11 cellular contexts compared by ENCODE assay signal in genomic region chr4:65943076-65943475, GRCh38.
DNase-seq lines count a peak whose midpoint lies in the region; ATAC-seq and TF ChIP-seq lines count a peak whose summit lies in the region.
"Had no signal": no experiment of that assay in that cellular context is flagged by ENCODE, and none has a peak within 500 bp of the region (broad histone marks: within the 10 kb centered on the region; RNA-seq: fewer than 3 reads in every experiment).

No MANE protein-coding gene starts in this region.

- H3K27me3 ChIP-seq in HUES64 (ENCODE audit: insufficient read depth, low read length) (no peaks in the 10 kb centered on the region), WERI-Rb-1 (ENCODE audit: insufficient read depth, low read depth, severe bottlenecking) (no peaks in the 10 kb centered on the region)

- H3K27ac ChIP-seq in HUES64 (ENCODE audit: low read depth, low read length) (peak overlapping the region; percentile 57; the same call in 1 of the 2 replicates), WERI-Rb-1 (no peak overlapping the region)

- H3K9me3 ChIP-seq in HUES64 (ENCODE audit: insufficient read depth, low read depth, low read length) (no peaks in the 10 kb centered on the region), WERI-Rb-1 (ENCODE audit: severe bottlenecking) (no peaks in the 10 kb centered on the region)

- ATAC-seq in HG03520 (IDR thresholded peaks at IDR 0.05; ENCODE audit: unreplicated experiment) (no peak), HG02588 (IDR thresholded peaks at IDR 0.05; ENCODE audit: unreplicated experiment) (no peak)

- H3K4me3 ChIP-seq in HUES64 (ENCODE audit: low read length) (no peak overlapping the region), WERI-Rb-1 (ENCODE audit: low read depth, low read length) (no peak overlapping the region)

- no peak for TF ChIP-seq CTCF in WERI-Rb-1 (IDR thresholded peaks at IDR 0.05; ENCODE audit: low read depth, low read length)

- no peaks in the 10 kb centered on the region for H3K36me3 ChIP-seq in HUES64 (ENCODE audit: insufficient read depth, low read length)
- H3K36me3 ChIP-seq in WERI-Rb-1: no peaks in the 10 kb centered on the region

- H3K4me1 ChIP-seq in HUES64 (ENCODE audit: insufficient read depth, low read length): peaks cover 24% of the 10 kb centered on the region

- peak; percentile 39 for DNase-seq in COLO829 (ENCODE audit: low spot score)
- peak; percentile 94 for DNase-seq in amniotic epithelial cell (ENCODE audit: low read depth)
- peak; percentile 76 for DNase-seq in iris pigment epithelial cell (ENCODE audit: low read depth)
- no peak for DNase-seq in midbrain (lab: John Stamatoyannopoulos, UW)
- no peak for DNase-seq in WERI-Rb-1
- DNase-seq: activated CD4-positive, alpha-beta T cell treated with anti-CD3 and anti-CD28 coated beads for 48 hours; activated naive CD8-positive, alpha-beta T cell treated with anti-CD3 and anti-CD28 coated beads for 36 hours; DMS79 had no signal

- WGBS in HUES64: 20% methylated on average over 1 of the region's 2 CpGs

- no peak overlapping the region for H3K9ac ChIP-seq in HUES64 (ENCODE audit: low read depth, low read length)

Comparison
In these comparisons a context has a peak if more than half of its experiments do, and no peak if none do; other contexts are left out.
1. DNase-seq: peak in COLO829 (single experiment), amniotic epithelial cell (single experiment) and iris pigment epithelial cell (single experiment); none in midbrain (single experiment) and WERI-Rb-1 (single experiment).